Comparison of ENCODE assay signal across 19 cellular contexts in the genomic region with DNA sequence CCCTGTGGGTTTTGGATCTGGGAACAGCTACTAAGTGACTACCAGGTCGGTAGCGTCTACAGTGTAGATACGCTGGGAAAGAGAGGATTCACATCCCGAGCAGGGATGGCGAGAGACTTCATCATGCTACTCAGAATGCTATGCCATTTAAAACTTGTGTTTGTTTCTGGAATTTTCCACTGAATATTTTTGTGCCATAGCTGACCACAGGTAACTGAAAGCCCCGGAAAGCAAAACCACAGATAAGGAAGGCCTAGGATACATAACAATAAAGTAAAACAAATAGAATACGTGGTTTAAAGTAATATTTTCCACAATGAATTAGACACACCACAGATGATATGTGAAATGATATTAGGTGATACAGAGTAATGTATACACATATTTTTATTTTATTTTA. TPM values are rescaled to one million over a fixed set of nuclear protein-coding genes. Genes with fewer than 3 reads are reported as not detected.
DNase-seq lines count a peak whose midpoint lies in the region; ATAC-seq lines count a peak whose summit lies in the region.
"Had no signal": no experiment of that assay in that cellular context is flagged by ENCODE, and none has a peak within 500 bp of the region (broad histone marks: within the 10 kb centered on the region; RNA-seq: fewer than 3 reads in every experiment).

No MANE protein-coding gene starts in this region.

- H3K4me3 Mint-ChIP-seq in activated naive CD8-positive, alpha-beta T cell treated with anti-CD3 and anti-CD28 coated beads, Interleukin-2, amount 10 ng/mL, durations not matched to agents 7 days and 5 days, result no peak overlapping the region
- no peak overlapping the region for H3K4me3 Mint-ChIP-seq in activated naive CD8-positive, alpha-beta T cell treated with anti-CD3 and anti-CD28 coated beads, Interleukin-2, amount 50 U/mL, for 24 hours
- H3K4me3 Mint-ChIP-seq in effector memory CD8-positive, alpha-beta T cell, result no peak overlapping the region
- H3K4me3 Mint-ChIP-seq: HFFc6 had no signal

- POLR2A ChIA-PET in activated naive CD8-positive, alpha-beta T cell treated with anti-CD3 and anti-CD28 coated beads, Interleukin-2, amount 10 ng/mL, durations not matched to agents 7 days and 5 days (lab: Charles Lee), result no interaction called here

- peak; percentile 26 for ATAC-seq in activated naive CD8-positive, alpha-beta T cell treated with anti-CD3 and anti-CD28 coated beads, Interleukin-2, amount 10 ng/mL, durations not matched to agents 7 days and 5 days (ENCODE audit: low read depth)
- ATAC-seq in activated naive CD8-positive, alpha-beta T cell treated with anti-CD3 and anti-CD28 coated beads, Interleukin-2, amount 50 U/mL, for 24 hours, result no peak
- ATAC-seq in effector memory CD8-positive, alpha-beta T cell (replicated peaks), result no peak
- ATAC-seq: HepG2, Right ventricle myocardium inferior had no signal

- no peak overlapping the region for H3K27ac Mint-ChIP-seq in activated naive CD8-positive, alpha-beta T cell treated with anti-CD3 and anti-CD28 coated beads, Interleukin-2, amount 10 ng/mL, durations not matched to agents 7 days and 5 days
- no peak overlapping the region for H3K27ac Mint-ChIP-seq in activated naive CD8-positive, alpha-beta T cell treated with anti-CD3 and anti-CD28 coated beads, Interleukin-2, amount 50 U/mL, for 24 hours
- H3K27ac Mint-ChIP-seq in effector memory CD8-positive, alpha-beta T cell, result no peak overlapping the region
- H3K27ac Mint-ChIP-seq: HFFc6 had no signal

- H3K27ac ChIP-seq in substantia nigra (ENCODE audit: low read depth, low read length, poor library complexity, severe bottlenecking), result no peak overlapping the region
- H3K27ac ChIP-seq: PC-9, SK-N-MC had no signal

- H3K4me1 Mint-ChIP-seq in activated naive CD8-positive, alpha-beta T cell treated with anti-CD3 and anti-CD28 coated beads, Interleukin-2, amount 10 ng/mL, durations not matched to agents 7 days and 5 days, result peaks cover 13% of the 10 kb centered on the region
- peaks cover 15% of the 10 kb centered on the region for H3K4me1 Mint-ChIP-seq in activated naive CD8-positive, alpha-beta T cell treated with anti-CD3 and anti-CD28 coated beads, Interleukin-2, amount 50 U/mL, for 24 hours
- H3K4me1 Mint-ChIP-seq in effector memory CD8-positive, alpha-beta T cell (ENCODE audit: low read depth in 2 of 2), result no peaks in the 10 kb centered on the region

- no peaks in the 10 kb centered on the region for H3K9me3 Mint-ChIP-seq in activated naive CD8-positive, alpha-beta T cell treated with anti-CD3 and anti-CD28 coated beads, Interleukin-2, amount 10 ng/mL, durations not matched to agents 7 days and 5 days
- no peaks in the 10 kb centered on the region for H3K9me3 Mint-ChIP-seq in activated naive CD8-positive, alpha-beta T cell treated with anti-CD3 and anti-CD28 coated beads, Interleukin-2, amount 50 U/mL, for 24 hours
- no peaks in the 10 kb centered on the region for H3K9me3 Mint-ChIP-seq in effector memory CD8-positive, alpha-beta T cell
- H3K9me3 Mint-ChIP-seq: CD4-positive, alpha-beta memory T cell; HFFc6 had no signal

- no peaks in the 10 kb centered on the region for H3K27me3 Mint-ChIP-seq in activated naive CD8-positive, alpha-beta T cell treated with anti-CD3 and anti-CD28 coated beads, Interleukin-2, amount 10 ng/mL, durations not matched to agents 7 days and 5 days
- H3K27me3 Mint-ChIP-seq in activated naive CD8-positive, alpha-beta T cell treated with anti-CD3 and anti-CD28 coated beads, Interleukin-2, amount 50 U/mL, for 24 hours, result no peaks in the 10 kb centered on the region
- peaks cover 0 to 4% of the 10 kb centered on the region in 2 donors for H3K27me3 Mint-ChIP-seq in effector memory CD8-positive, alpha-beta T cell
- H3K27me3 Mint-ChIP-seq: CD4-positive, alpha-beta memory T cell had no signal

- DNase-seq in activated naive CD8-positive, alpha-beta T cell treated with anti-CD3 and anti-CD28 coated beads, Interleukin-2, amount 10 ng/mL, durations not matched to agents 7 days and 5 days, result no peak
- DNase-seq in activated naive CD8-positive, alpha-beta T cell treated with anti-CD3 and anti-CD28 coated beads, Interleukin-2, amount 50 U/mL, for 24 hours, result no peak
- DNase-seq in RPMI7951 (ENCODE audit: low read depth), result peak; percentile 31
- peak; percentile 52 for DNase-seq in astrocyte of the hippocampus (ENCODE audit: low read depth, low spot score)
- no peak for DNase-seq in effector memory CD8-positive, alpha-beta T cell
- no peak for DNase-seq in substantia nigra (lab: John Stamatoyannopoulos, UW)
- DNase-seq in amniotic stem cell (lab: John Stamatoyannopoulos, UW), result no peak
- DNase-seq: ACHN; CD4-positive, alpha-beta memory T cell; HFFc6; Karpas-422; NCI-H1436; NCI-H2081 treated with DMSO at 0.1 percent for 48 hours; NCI-H526; PC-9 had no signal

- peaks cover 1% of the 10 kb centered on the region for H3K36me3 Mint-ChIP-seq in activated naive CD8-positive, alpha-beta T cell treated with anti-CD3 and anti-CD28 coated beads, Interleukin-2, amount 10 ng/mL, durations not matched to agents 7 days and 5 days
- H3K36me3 Mint-ChIP-seq in activated naive CD8-positive, alpha-beta T cell treated with anti-CD3 and anti-CD28 coated beads, Interleukin-2, amount 50 U/mL, for 24 hours (ENCODE audit: low read depth), result no peaks in the 10 kb centered on the region
- no peaks in the 10 kb centered on the region for H3K36me3 Mint-ChIP-seq in effector memory CD8-positive, alpha-beta T cell (ENCODE audit: insufficient read depth)
- H3K36me3 Mint-ChIP-seq: CD4-positive, alpha-beta memory T cell had no signal

RNA-seq across cellular contexts. Expression of a gene that starts 7.9 kb away (rescaled TPM):
- under 1 TPM; 0.08 to 0.17 TPM for total RNA-seq in activated naive CD8-positive, alpha-beta T cell treated with anti-CD3 and anti-CD28 coated beads, Interleukin-2, amount 10 ng/mL, durations not matched to agents 7 days and 5 days
- total RNA-seq in RPMI7951 (2014; rRNA removed; shearing (Covaris generic)), result 1.2 and 1.3 TPM in 2 replicates
- total RNA-seq: H1, HFFc6 had no signal

RNA-seq across cellular contexts. Expression of a gene that starts 14.1 kb away (rescaled TPM):
- total RNA-seq in activated naive CD8-positive, alpha-beta T cell treated with anti-CD3 and anti-CD28 coated beads, Interleukin-2, amount 10 ng/mL, durations not matched to agents 7 days and 5 days, result 10 to 100 TPM; 51.7 to 53.5 TPM
- total RNA-seq in RPMI7951 (2014; rRNA removed; shearing (Covaris generic)), result 36.0 and 41.9 TPM in 2 replicates

RNA-seq across cellular contexts. Expression of a gene that starts 21.9 kb away (rescaled TPM):
- not detected for total RNA-seq in activated naive CD8-positive, alpha-beta T cell treated with anti-CD3 and anti-CD28 coated beads, Interleukin-2, amount 10 ng/mL, durations not matched to agents 7 days and 5 days
- not detected in 2 replicates for total RNA-seq in RPMI7951 (2014; rRNA removed; shearing (Covaris generic))
- total RNA-seq: CD4-positive, alpha-beta memory T cell; H1; HFFc6 had no signal

RNA-seq across cellular contexts. Expression of a gene that starts 35.4 kb away (rescaled TPM):
- not detected for total RNA-seq in activated naive CD8-positive, alpha-beta T cell treated with anti-CD3 and anti-CD28 coated beads, Interleukin-2, amount 10 ng/mL, durations not matched to agents 7 days and 5 days
- total RNA-seq in RPMI7951 (2014; rRNA removed; shearing (Covaris generic)), result not detected in 2 replicates
- total RNA-seq: CD4-positive, alpha-beta memory T cell; H1; HFFc6 had no signal

RNA-seq across cellular contexts. Expression of a gene that starts 35.8 kb away (rescaled TPM):
- under 1 TPM; 0.58 to 0.62 TPM for total RNA-seq in activated naive CD8-positive, alpha-beta T cell treated with anti-CD3 and anti-CD28 coated beads, Interleukin-2, amount 10 ng/mL, durations not matched to agents 7 days and 5 days
- 0.10 and 0.12 TPM in 2 replicates for total RNA-seq in RPMI7951 (2014; rRNA removed; shearing (Covaris generic))

Comparison
In these comparisons a context has a peak if more than half of its experiments do, and no peak if none do; other contexts are left out.
1. DNase-seq: peak in RPMI7951 (single experiment) and astrocyte of the hippocampus (single experiment); none in activated naive CD8-positive, alpha-beta T cell treated with anti-CD3 and anti-CD28 coated beads, Interleukin-2, amount 10 ng/mL, durations not matched to agents 7 days and 5 days (single experiment), activated naive CD8-positive, alpha-beta T cell treated with anti-CD3 and anti-CD28 coated beads, Interleukin-2, amount 50 U/mL, for 24 hours (single experiment), effector memory CD8-positive, alpha-beta T cell (0 of 3), substantia nigra (0 of 49) and amniotic stem cell (single experiment).